In genomic region chr1:109503935-109504334, GRCh38 we compare ENCODE assay signal across 33 cellular contexts. TPM values are rescaled to one million over a fixed set of nuclear protein-coding genes. Genes with fewer than 3 reads are reported as not detected.
DNase-seq lines count a peak whose midpoint lies in the region; TF ChIP-seq lines count a peak whose summit lies in the region.
"Had no signal": no experiment of that assay in that cellular context is flagged by ENCODE, and none has a peak within 500 bp of the region (broad histone marks: within the 10 kb centered on the region; RNA-seq: fewer than 3 reads in every experiment).

No MANE protein-coding gene starts in this region.

- peaks cover 76% of the 10 kb centered on the region for H3K4me1 ChIP-seq in effector memory CD4-positive, alpha-beta T cell (ENCODE audit: control insufficient read depth, insufficient read depth, low read length, poor library complexity, severe bottlenecking)
- H3K4me1 ChIP-seq in transverse colon (peaks cover 19 to 37% (median 32%) of the 10 kb centered on the region in 4 donors), trophoblast cell (ENCODE audit: control insufficient read depth in 1 of 2, insufficient read depth in 2 of 2, low read length in 2 of 2) (peaks cover 15 to 24% of the 10 kb centered on the region in 2 experiments)
- H3K4me1 ChIP-seq: parathyroid adenoma had no signal

- intact Hi-C loops in transverse colon (cut with DNase I; ENCODE audit: low total_unique reads) (no loop called here), MCF 10A (cut with micrococcal nuclease) (no loop called here)

- H3K4me3 ChIP-seq in effector memory CD4-positive, alpha-beta T cell (ENCODE audit: insufficient read depth, low read depth, low read length, poor library complexity, severe bottlenecking), result peak overlapping the region; percentile 16
- H3K4me3 ChIP-seq in transverse colon (no peak overlapping the region), trophoblast cell (ENCODE audit: low read depth, low read length) (no peak overlapping the region)
- H3K4me3 ChIP-seq: GM23248, right atrium auricular region, SK-N-MC, tibial artery had no signal

- 41 to 50% methylated on average over 3 to 5 of the region's 5 CpGs for WGBS in transverse colon (ENCODE audit: low coverage in 1 of 2), 2 donors
- WGBS in trophoblast cell (ENCODE audit: extremely low coverage, insufficient coverage, insufficient read length), result no CpG with 5 or more reads among the region's 5 CpGs

- peaks cover 5% of the 10 kb centered on the region for H3K36me3 ChIP-seq in effector memory CD4-positive, alpha-beta T cell (ENCODE audit: control insufficient read depth, insufficient read depth, low read length)
- H3K36me3 ChIP-seq in transverse colon (no peaks in the 10 kb centered on the region), trophoblast cell (ENCODE audit: control insufficient read depth in 1 of 2, insufficient read depth in 2 of 2, low read length in 2 of 2) (no peaks in the 10 kb centered on the region)
- H3K36me3 ChIP-seq: right atrium auricular region had no signal

- H2BK5ac ChIP-seq in trophoblast cell (ENCODE audit: low read depth, low read length, poor library complexity), result no peak overlapping the region

- H2BK120ac ChIP-seq in trophoblast cell (ENCODE audit: insufficient read depth, low read length, poor library complexity), result no peak overlapping the region

- peak overlapping the region; percentile 76 for H3K4me3 Mint-ChIP-seq in activated naive CD4-positive, alpha-beta T cell treated with anti-CD3 and anti-CD28 coated beads, Interleukin-2, amount 50 U/mL, for 24 hours
- H3K4me3 Mint-ChIP-seq in activated CD4-positive, alpha-beta memory T cell treated with anti-CD3 and anti-CD28 coated beads, Interleukin-2, amount 10 ng/mL, durations not matched to agents 7 days and 5 days, result no peak overlapping the region
- H3K4me3 Mint-ChIP-seq in MCF 10A (ENCODE audit: unreplicated experiment), result no peak overlapping the region
- H3K4me3 Mint-ChIP-seq: activated B cell treated with CpG ODN at 0.5 μM for 24 hours, CD14-positive monocyte, HFFc6, mesothelial cell of epicardium, nephron progenitor cell had no signal

- H3K4ac ChIP-seq in trophoblast cell (ENCODE audit: low read depth, low read length), result no peak overlapping the region

- DNase-seq in activated naive CD4-positive, alpha-beta T cell treated with Interleukin-2 at 50 U/mL for 16 hours, result no peak
- DNase-seq in activated CD4-positive, alpha-beta memory T cell treated with anti-CD3 and anti-CD28 coated beads, Interleukin-2, amount 10 ng/mL, durations not matched to agents 7 days and 5 days, result no peak
- no peak for DNase-seq in effector memory CD4-positive, alpha-beta T cell
- DNase-seq in transverse colon (no peak), MCF 10A (ENCODE audit: unreplicated experiment) (no peak), trophoblast cell (no peak), epidermal melanocyte (ENCODE audit: insufficient read length, low spot score) (no peak)
- DNase-seq: activated B cell treated with CpG ODN at 0.5 μM for 24 hours; cortex of kidney; GM23248; HFFc6; hypothalamus; IMR-90; NCI-H1105; NCI-H2029; NCI-H2227 treated with DMSO at 0.1 percent for 48 hours; NCI-H748 treated with DMSO at 0.1 percent for 48 hours; nephron progenitor cell; RPMI8226; stimulated activated CD4-positive, alpha-beta T cell treated with anti-CD3 and anti-CD28 coated beads, Interleukin-4, amount 100 ng/mL, for 4 hours; stimulated activated naive CD4-positive, alpha-beta T cell treated with Interleukin-2 at 50 U/mL for 16 hours; T1000; tibial artery had no signal

- TF ChIP-seq POLR2A in transverse colon (IDR thresholded peaks at IDR 0.05), result no peak

- in situ Hi-C loops in transverse colon (cut with MboI; ENCODE audit: low pct_ligation_motif_present in 1 of 4, low pct_unique_long_range_greater_than_20kb in 1 of 4, low sequenced_read_pairs in 3 of 4), result no loop called here

- CTCF ChIA-PET in activated CD4-positive, alpha-beta memory T cell treated with anti-CD3 and anti-CD28 coated beads, Interleukin-2, amount 10 ng/mL, durations not matched to agents 7 days and 5 days (lab: Charles Lee), result interaction anchor here (0.9 to 25.9 kb wide), 4 partner anchors 11 to 32 kb away, joined by 3 to 779 read pairs (median 72); partner anchors contain the start of genes ATXN7L2, CYB561D1 and GPR61
- CTCF ChIA-PET in MCF 10A (lab: Yijun Ruan, JAX), result interaction anchor here (10.2 to 40.0 kb wide), 2 partner anchors 12 to 30 kb away, joined by 121 to 1071 read pairs; partner anchors contain the start of genes CYB561D1 and GPR61

- H3K9ac ChIP-seq in trophoblast cell (ENCODE audit: low read length), result no peak overlapping the region
- H3K9ac ChIP-seq: GM23248, parathyroid adenoma had no signal

- POLR2A ChIA-PET in activated CD4-positive, alpha-beta memory T cell treated with anti-CD3 and anti-CD28 coated beads, Interleukin-2, amount 10 ng/mL, durations not matched to agents 7 days and 5 days (lab: Charles Lee), result interaction anchor here (0.9 to 3.9 kb wide), 6 partner anchors 10 to 79 kb away, joined by 3 to 25 read pairs (median 4); partner anchors contain the start of genes ATXN7L2, CYB561D1 and GNAI3
- POLR2A ChIA-PET in MCF 10A (lab: Yijun Ruan, JAX), result interaction anchor here (1.2 to 1.3 kb wide), 2 partner anchors 10 to 45 kb away, joined by 4 to 5 read pairs; partner anchors contain the start of genes CYB561D1 and GNAI3

- no peaks in the 10 kb centered on the region for H3K9me3 ChIP-seq in effector memory CD4-positive, alpha-beta T cell (ENCODE audit: control insufficient read depth, low read length)
- H3K9me3 ChIP-seq in transverse colon, result no peaks in the 10 kb centered on the region
- peaks cover 7% of the 10 kb centered on the region for H3K9me3 ChIP-seq in trophoblast cell (ENCODE audit: insufficient read depth, low read depth, low read length)
- H3K9me3 ChIP-seq: right atrium auricular region, tibial artery had no signal

- peak overlapping the region; percentile 95 for H3K27ac Mint-ChIP-seq in activated naive CD4-positive, alpha-beta T cell treated with anti-CD3 and anti-CD28 coated beads, Interleukin-2, amount 50 U/mL, for 24 hours
- H3K27ac Mint-ChIP-seq in activated CD4-positive, alpha-beta memory T cell treated with anti-CD3 and anti-CD28 coated beads, Interleukin-2, amount 10 ng/mL, durations not matched to agents 7 days and 5 days, result peak overlapping the region; percentile 15
- no peak overlapping the region for H3K27ac Mint-ChIP-seq in MCF 10A (ENCODE audit: low read depth, unreplicated experiment)
- H3K27ac Mint-ChIP-seq: activated B cell treated with CpG ODN at 0.5 μM for 24 hours, HFFc6, mesothelial cell of epicardium, nephron progenitor cell had no signal

- H4K12ac ChIP-seq in trophoblast cell (ENCODE audit: low read depth, low read length), result no peak overlapping the region

- no peak overlapping the region for H3K14ac ChIP-seq in trophoblast cell (ENCODE audit: low read length)

- H3K27me3 ChIP-seq in effector memory CD4-positive, alpha-beta T cell (replicated peaks; ENCODE audit: control insufficient read depth, insufficient read depth, low read length, poor library complexity, severe bottlenecking), result no peaks in the 10 kb centered on the region
- H3K27me3 ChIP-seq in transverse colon, result no peaks in the 10 kb centered on the region
- peaks cover 2% of the 10 kb centered on the region for H3K27me3 ChIP-seq in trophoblast cell (ENCODE audit: insufficient read depth, low read length)
- H3K27me3 ChIP-seq: right atrium auricular region, tibial artery had no signal

- no peak overlapping the region for H3K23ac ChIP-seq in trophoblast cell (ENCODE audit: low read length)

- H3K79me2 ChIP-seq in trophoblast cell (ENCODE audit: control insufficient read depth, insufficient read depth, low read length, poor library complexity), result no peaks in the 10 kb centered on the region
- H3K79me2 ChIP-seq: parathyroid adenoma had no signal

- no peak for TF ChIP-seq EP300 in transverse colon (IDR thresholded peaks at IDR 0.05; ENCODE audit: low read depth)

- H3K79me1 ChIP-seq in trophoblast cell (ENCODE audit: low read length), result peaks cover 2% of the 10 kb centered on the region

- no peaks in the 10 kb centered on the region for H3K27me3 Mint-ChIP-seq in activated naive CD4-positive, alpha-beta T cell treated with anti-CD3 and anti-CD28 coated beads, Interleukin-2, amount 50 U/mL, for 24 hours
- H3K27me3 Mint-ChIP-seq in activated CD4-positive, alpha-beta memory T cell treated with anti-CD3 and anti-CD28 coated beads, Interleukin-2, amount 10 ng/mL, durations not matched to agents 7 days and 5 days, result peaks cover 11% of the 10 kb centered on the region
- H3K27me3 Mint-ChIP-seq in MCF 10A (ENCODE audit: insufficient read depth, unreplicated experiment), result peaks cover 16% of the 10 kb centered on the region

- peak overlapping the region; percentile 61 for H3K27ac ChIP-seq in effector memory CD4-positive, alpha-beta T cell (ENCODE audit: insufficient read depth, low read length, poor library complexity, severe bottlenecking)
- H3K27ac ChIP-seq in transverse colon (peak overlapping the region; percentile 18 to 47 (median 38)), trophoblast cell (ENCODE audit: low read depth, low read length) (no peak overlapping the region)
- H3K27ac ChIP-seq: GM23248, parathyroid adenoma, right atrium auricular region, SK-N-MC, tibial artery had no signal

- H3K18ac ChIP-seq in trophoblast cell (ENCODE audit: low read length), result no peak overlapping the region

- no peak overlapping the region for H2AK5ac ChIP-seq in trophoblast cell (ENCODE audit: low read length)

- BruUV-seq in MCF 10A (replicated peaks; lab: Mats Ljungman, UMichigan), result no TSS peak

- H3K4me1 Mint-ChIP-seq in activated naive CD4-positive, alpha-beta T cell treated with anti-CD3 and anti-CD28 coated beads, Interleukin-2, amount 50 U/mL, for 24 hours, result peaks cover 88% of the 10 kb centered on the region
- peaks cover 68% of the 10 kb centered on the region for H3K4me1 Mint-ChIP-seq in activated CD4-positive, alpha-beta memory T cell treated with anti-CD3 and anti-CD28 coated beads, Interleukin-2, amount 10 ng/mL, durations not matched to agents 7 days and 5 days
- peaks cover 6% of the 10 kb centered on the region for H3K4me1 Mint-ChIP-seq in MCF 10A (ENCODE audit: insufficient read depth, unreplicated experiment)

- no peak overlapping the region for H4K91ac ChIP-seq in trophoblast cell (ENCODE audit: low read depth, low read length)

- TF ChIP-seq CTCF in transverse colon (IDR thresholded peaks at IDR 0.05) (no peak), MCF 10A (IDR thresholded peaks at IDR 0.05; ENCODE audit: unreplicated experiment) (no peak)

- no peaks in the 10 kb centered on the region for H3K9me3 Mint-ChIP-seq in activated naive CD4-positive, alpha-beta T cell treated with anti-CD3 and anti-CD28 coated beads, Interleukin-2, amount 50 U/mL, for 24 hours
- H3K9me3 Mint-ChIP-seq in activated CD4-positive, alpha-beta memory T cell treated with anti-CD3 and anti-CD28 coated beads, Interleukin-2, amount 10 ng/mL, durations not matched to agents 7 days and 5 days, result no peaks in the 10 kb centered on the region
- no peaks in the 10 kb centered on the region for H3K9me3 Mint-ChIP-seq in MCF 10A (ENCODE audit: unreplicated experiment)
- H3K9me3 Mint-ChIP-seq: activated B cell treated with CpG ODN at 0.5 μM for 24 hours, CD14-positive monocyte, HFFc6, mesothelial cell of epicardium, nephron progenitor cell had no signal

- no peak overlapping the region for H2BK12ac ChIP-seq in trophoblast cell (ENCODE audit: low read length)

- peaks cover 8% of the 10 kb centered on the region for H3K36me3 Mint-ChIP-seq in activated naive CD4-positive, alpha-beta T cell treated with anti-CD3 and anti-CD28 coated beads, Interleukin-2, amount 50 U/mL, for 24 hours
- H3K36me3 Mint-ChIP-seq in activated CD4-positive, alpha-beta memory T cell treated with anti-CD3 and anti-CD28 coated beads, Interleukin-2, amount 10 ng/mL, durations not matched to agents 7 days and 5 days (ENCODE audit: low read depth), result peaks cover 16% of the 10 kb centered on the region
- peaks cover 5% of the 10 kb centered on the region for H3K36me3 Mint-ChIP-seq in MCF 10A (ENCODE audit: insufficient read depth, unreplicated experiment)
- H3K36me3 Mint-ChIP-seq: mesothelial cell of epicardium had no signal

- H3K4me2 ChIP-seq in trophoblast cell (ENCODE audit: low read length), result no peak overlapping the region

- no peak overlapping the region for H2AFZ ChIP-seq in trophoblast cell (ENCODE audit: insufficient read depth, low read length, poor library complexity)
- H2AFZ ChIP-seq: GM23248, parathyroid adenoma had no signal

- no peak overlapping the region for H4K8ac ChIP-seq in trophoblast cell (ENCODE audit: low read depth, low read length)

RNA-seq across cellular contexts. Expression of gene AMIGO1, which starts 5.6 kb away (rescaled TPM):
- 1 to 10 TPM; 1.2 to 1.3 TPM for total RNA-seq in activated CD4-positive, alpha-beta memory T cell treated with anti-CD3 and anti-CD28 coated beads, Interleukin-2, amount 10 ng/mL, durations not matched to agents 7 days and 5 days
- total RNA-seq in transverse colon, result 1 to 10 TPM in 2 of 4 donors, under 1 TPM in 2; 0.60 to 8.1 (median 3.5) TPM
- 0.21 and 0.29 TPM in 2 replicates for total RNA-seq in MCF 10A (2022)
- polyA plus RNA-seq in trophoblast cell (2013), result 0.08 and 0.12 TPM in 2 replicates

RNA-seq across cellular contexts. Expression of gene CYB561D1, which starts 10.0 kb away (rescaled TPM):
- 10 to 100 TPM; 19.5 to 21.4 TPM for total RNA-seq in activated CD4-positive, alpha-beta memory T cell treated with anti-CD3 and anti-CD28 coated beads, Interleukin-2, amount 10 ng/mL, durations not matched to agents 7 days and 5 days
- total RNA-seq in transverse colon (10 to 100 TPM; 10.5 to 37.4 (median 17.3) TPM), MCF 10A (2022) (6.9 and 7.8 TPM in 2 replicates)
- polyA plus RNA-seq in trophoblast cell (2013), result 3.0 and 3.3 TPM in 2 replicates

RNA-seq across cellular contexts. Expression of gene ATXN7L2, which starts 20.2 kb away (rescaled TPM):
- total RNA-seq in activated CD4-positive, alpha-beta memory T cell treated with anti-CD3 and anti-CD28 coated beads, Interleukin-2, amount 10 ng/mL, durations not matched to agents 7 days and 5 days, result 1 to 10 TPM; 7.0 to 7.6 TPM
- total RNA-seq in transverse colon (10 to 100 TPM in 1 of 4 donors, 1 to 10 TPM in 3; 2.7 to 12.3 (median 6.2) TPM), MCF 10A (2022) (3.8 and 7.3 TPM in 2 replicates)
- polyA plus RNA-seq in trophoblast cell (2013), result 4.0 and 4.2 TPM in 2 replicates

RNA-seq across cellular contexts. Expression of gene GPR61, which starts 35.7 kb away (rescaled TPM):
- under 1 TPM in 1 of 2 experiments, not detected in 1; 0.53 TPM for total RNA-seq in activated CD4-positive, alpha-beta memory T cell treated with anti-CD3 and anti-CD28 coated beads, Interleukin-2, amount 10 ng/mL, durations not matched to agents 7 days and 5 days
- total RNA-seq in transverse colon (not detected), MCF 10A (2022) (not detected in 2 replicates)
- not detected in 2 replicates for polyA plus RNA-seq in trophoblast cell (2013)
- total RNA-seq: activated B cell treated with CpG ODN at 0.5 μM for 24 hours, bronchial epithelial cell, fibroblast of lung, G401, GM23248, IMR-90, liver, mesothelial cell of epicardium had no signal
- polyA plus RNA-seq: GM23248, IMR-90 had no signal

RNA-seq across cellular contexts. Expression of gene SYPL2, which starts 37.6 kb away (rescaled TPM):
- not detected for total RNA-seq in activated CD4-positive, alpha-beta memory T cell treated with anti-CD3 and anti-CD28 coated beads, Interleukin-2, amount 10 ng/mL, durations not matched to agents 7 days and 5 days
- total RNA-seq in transverse colon, result 1 to 10 TPM in 1 of 4 donors, under 1 TPM in 3; 0.40 to 4.1 (median 0.44) TPM
- total RNA-seq in MCF 10A (2022), result not detected in 2 replicates
- polyA plus RNA-seq in trophoblast cell (2013), result 0.03 TPM in 2 replicates
- total RNA-seq: activated B cell treated with CpG ODN at 0.5 μM for 24 hours, bronchial epithelial cell, G401 had no signal
